In genomic region chr19:2428027-2428690, GRCh38 we compare ENCODE assay signal across 8 cellular contexts. TPM values are rescaled to one million over a fixed set of nuclear protein-coding genes. Genes with fewer than 3 reads are reported as not detected.
DNase-seq lines count a peak whose midpoint lies in the region; ATAC-seq, FAIRE-seq and TF ChIP-seq lines count a peak whose summit lies in the region.

No MANE protein-coding gene starts in this region.

- no peak for ATAC-seq in stimulated activated memory B cell treated with anti-CD40 and anti-IgM and Interleukin-4, amounts not matched to agents 10 μg/mL and 1 μg/mL and 100 μg/mL, for 72 hours
- no peak for ATAC-seq in HG02759 (IDR thresholded peaks at IDR 0.05; ENCODE audit: unreplicated experiment)

- no peak for FAIRE-seq in keratinocyte (lab: Jason Lieb, UNC)

- peaks cover 15% of the 10 kb centered on the region for H4K20me1 ChIP-seq in keratinocyte (ENCODE audit: control insufficient read depth, extremely low read depth, insufficient read depth, low read length)

- peak overlapping the region; percentile 90 to 97 (median 94) for H3K4me3 Mint-ChIP-seq in CD4-positive, alpha-beta memory T cell
- H3K4me3 Mint-ChIP-seq in stimulated activated memory B cell treated with anti-CD40 and anti-IgM and Interleukin-4, amounts not matched to agents 10 μg/mL and 1 μg/mL and 100 μg/mL, for 72 hours = peak overlapping the region; percentile 92

- H3K36me3 Mint-ChIP-seq in CD4-positive, alpha-beta memory T cell = peaks cover 0 to 12% of the 10 kb centered on the region in 2 donors
- peaks cover 14% of the 10 kb centered on the region for H3K36me3 Mint-ChIP-seq in stimulated activated memory B cell treated with anti-CD40 and anti-IgM and Interleukin-4, amounts not matched to agents 10 μg/mL and 1 μg/mL and 100 μg/mL, for 72 hours

- H3K9me3 Mint-ChIP-seq in CD4-positive, alpha-beta memory T cell = no peaks in the 10 kb centered on the region
- H3K9me3 Mint-ChIP-seq in stimulated activated memory B cell treated with anti-CD40 and anti-IgM and Interleukin-4, amounts not matched to agents 10 μg/mL and 1 μg/mL and 100 μg/mL, for 72 hours = no peaks in the 10 kb centered on the region

- H2AFZ ChIP-seq in keratinocyte (ENCODE audit: control insufficient read depth, low read length) = no peak overlapping the region

- peak overlapping the region; percentile 61 to 79 for H3K4me3 ChIP-seq in CD4-positive, alpha-beta memory T cell (ENCODE audit: low read length in 2 of 2)
- H3K4me3 ChIP-seq in LNCaP clone FGC (ENCODE audit: low read depth, low read length) (peak overlapping the region; percentile 93), brain microvascular endothelial cell (ENCODE audit: low read depth, low read length) (peak overlapping the region; percentile 86), keratinocyte (ENCODE audit: control insufficient read depth in 2 of 3, extremely low read depth in 1 of 3, insufficient read depth in 2 of 3, low read depth in 1 of 3, low read length in 3 of 3) (peak overlapping the region in 2 of 3 experiments; percentile 88 to 100)

- peaks cover 2% of the 10 kb centered on the region for H3K9me1 ChIP-seq in keratinocyte (ENCODE audit: control insufficient read depth, extremely low read depth, insufficient read depth, low read length)

- DNase-seq in CD4-positive, alpha-beta memory T cell = no peak
- DNase-seq in LNCaP clone FGC (ENCODE audit: low read depth) (no peak), brain microvascular endothelial cell (peak; percentile 2), keratinocyte (ENCODE audit: low read depth, low spot score) (no peak), HK-2 (ENCODE audit: unreplicated experiment) (no peak), GF-D8 (lab: John Stamatoyannopoulos, UW) (no peak)

- CTCF ChIA-PET in CD4-positive, alpha-beta memory T cell (lab: Charles Lee; ENCODE audit: partially characterized antibody) = interaction anchor here (0.7 to 1.6 kb wide), 4 partner anchors 35 to 183 kb away, joined by 3 to 7 read pairs (median 4); no protein-coding TSS in a partner anchor

- H3K27ac ChIP-seq in CD4-positive, alpha-beta memory T cell (ENCODE audit: low read depth, low read length) = peak overlapping the region; percentile 95
- H3K27ac ChIP-seq in brain microvascular endothelial cell (peak overlapping the region; percentile 99), keratinocyte (ENCODE audit: control insufficient read depth, insufficient read depth, low read length) (peak overlapping the region; percentile 88)

- no peaks in the 10 kb centered on the region for H3K27me3 ChIP-seq in CD4-positive, alpha-beta memory T cell (ENCODE audit: insufficient read depth, low read length)
- H3K27me3 ChIP-seq in brain microvascular endothelial cell (replicated peaks) = no peaks in the 10 kb centered on the region
- H3K27me3 ChIP-seq in keratinocyte (ENCODE audit: control insufficient read depth, extremely low read depth, insufficient read depth, low read length) = no peaks in the 10 kb centered on the region

- peaks cover 21% of the 10 kb centered on the region for H3K4me1 ChIP-seq in CD4-positive, alpha-beta memory T cell (ENCODE audit: insufficient read depth, low read length)
- H3K4me1 ChIP-seq in keratinocyte (ENCODE audit: control insufficient read depth, extremely low read depth, insufficient read depth, low read length) = peaks cover 24% of the 10 kb centered on the region

- peak overlapping the region; percentile 93 for H3K9ac ChIP-seq in keratinocyte (ENCODE audit: control insufficient read depth, extremely low read depth, insufficient read depth, low read length)

- peaks cover 35% of the 10 kb centered on the region for H3K79me2 ChIP-seq in keratinocyte (ENCODE audit: control insufficient read depth, insufficient read depth, low read length)

- peak overlapping the region; percentile 97 for H3K4me2 ChIP-seq in keratinocyte (ENCODE audit: control insufficient read depth, extremely low read depth, insufficient read depth, low read depth, low read length)

- H3K36me3 ChIP-seq in CD4-positive, alpha-beta memory T cell (ENCODE audit: insufficient read depth, low read length) = no peaks in the 10 kb centered on the region
- H3K36me3 ChIP-seq in brain microvascular endothelial cell (replicated peaks) (peaks cover 21% of the 10 kb centered on the region), keratinocyte (ENCODE audit: control insufficient read depth in 2 of 2, extremely low read depth in 1 of 2, insufficient read depth in 2 of 2, low read length in 2 of 2) (peaks cover 18% of the 10 kb centered on the region in 2 experiments)

- H3K4me1 Mint-ChIP-seq in CD4-positive, alpha-beta memory T cell = peaks cover 6 to 19% (median 12%) of the 10 kb centered on the region in 4 donors
- peaks cover 7% of the 10 kb centered on the region for H3K4me1 Mint-ChIP-seq in stimulated activated memory B cell treated with anti-CD40 and anti-IgM and Interleukin-4, amounts not matched to agents 10 μg/mL and 1 μg/mL and 100 μg/mL, for 72 hours

- no peak for TF ChIP-seq CTCF in LNCaP clone FGC (IDR thresholded peaks at IDR 0.05; ENCODE audit: control insufficient read depth, extremely low read depth, insufficient read depth)
- peak; percentile 20 for TF ChIP-seq CTCF in brain microvascular endothelial cell (IDR thresholded peaks at IDR 0.05; ENCODE audit: low read depth, low read length, missing control alignments)
- no peak for TF ChIP-seq CTCF in keratinocyte (optimal IDR thresholded peaks at IDR 0.05 in 1 of 3, IDR thresholded peaks at IDR 0.05 in 1 of 3, conservative IDR thresholded peaks at IDR 0.05 in 1 of 3; ENCODE audit: extremely low read depth in 1 of 3, insufficient read depth in 2 of 3, low read length in 3 of 3)

- H3K27me3 Mint-ChIP-seq in CD4-positive, alpha-beta memory T cell = no peaks in the 10 kb centered on the region
- no peaks in the 10 kb centered on the region for H3K27me3 Mint-ChIP-seq in stimulated activated memory B cell treated with anti-CD40 and anti-IgM and Interleukin-4, amounts not matched to agents 10 μg/mL and 1 μg/mL and 100 μg/mL, for 72 hours

- POLR2A ChIA-PET in CD4-positive, alpha-beta memory T cell (lab: Charles Lee; ENCODE audit: partially characterized antibody) = interaction anchor here (0.6 to 2.7 kb wide), 21 partner anchors 12 to 414 kb away, joined by 3 to 30 read pairs (median 4); partner anchors contain the start of genes GADD45B, LMNB2, LSM7 and SPPL2B

- dilution Hi-C loops in keratinocyte (cut with MboI; ENCODE audit: extremely low pct_ligation_motif_present, low sequenced_read_pairs) = no loop called here

- peak overlapping the region; percentile 93 to 99 (median 99) for H3K27ac Mint-ChIP-seq in CD4-positive, alpha-beta memory T cell
- peak overlapping the region; percentile 95 for H3K27ac Mint-ChIP-seq in stimulated activated memory B cell treated with anti-CD40 and anti-IgM and Interleukin-4, amounts not matched to agents 10 μg/mL and 1 μg/mL and 100 μg/mL, for 72 hours

- in situ Hi-C loops in brain microvascular endothelial cell (cut with HindIII; ENCODE audit: low pct_ligation_motif_present, low sequenced_read_pairs) = no loop called here

- intact Hi-C loops in CD4-positive, alpha-beta memory T cell (cut with micrococcal nuclease) = no loop called here

- no peaks in the 10 kb centered on the region for H3K9me3 ChIP-seq in CD4-positive, alpha-beta memory T cell (ENCODE audit: control insufficient read depth in 1 of 2, low read length in 2 of 2)
- no peaks in the 10 kb centered on the region for H3K9me3 ChIP-seq in keratinocyte (ENCODE audit: control insufficient read depth, low read depth, low read length)

RNA-seq across cellular contexts. Expression of gene TIMM13, which starts 0.8 kb away (rescaled TPM):
- 10 to 100 TPM; 30.6 to 31.6 TPM for total RNA-seq in CD4-positive, alpha-beta memory T cell
- polyA plus RNA-seq in CD4-positive, alpha-beta memory T cell = 10 to 100 TPM; 65.9 to 76.4 TPM
- polyA plus RNA-seq in keratinocyte = 38.8 to 64.3 TPM (median 45.0 TPM) in 3 replicates
- polyA plus RNA-seq in keratinocyte (2011; ENCODE audit: low read depth) = 42.2 TPM
- 17.1 and 68.7 TPM in 2 replicates for polyA plus RNA-seq in keratinocyte (2011; cell fraction: cytosol; rRNA removed)
- polyA plus RNA-seq in keratinocyte (2011; cell fraction: nucleus; rRNA removed) = 16.8 and 22.4 TPM in 2 replicates
- 38.7 and 116 TPM in 2 replicates for polyA plus RNA-seq in keratinocyte (2012; ENCODE audit: low replicate concordance)
- 9.1 to 11.1 TPM (median 10.2 TPM) in 3 replicates for polyA minus RNA-seq in keratinocyte
- 73.9 TPM for polyA minus RNA-seq in keratinocyte (2011; cell fraction: cytosol; rRNA and poly(A)+ RNA removed)
- 12.3 and 15.5 TPM in 2 replicates for polyA minus RNA-seq in keratinocyte (2011; cell fraction: nucleus; rRNA and poly(A)+ RNA removed)

RNA-seq across cellular contexts. Expression of gene LMNB2, which starts 28.6 kb away (rescaled TPM):
- 10 to 100 TPM; 19.8 to 19.9 TPM for total RNA-seq in CD4-positive, alpha-beta memory T cell
- polyA plus RNA-seq in CD4-positive, alpha-beta memory T cell = 10 to 100 TPM in 1 of 2 donors, 1 to 10 TPM in 1; 3.8 to 10.8 TPM
- 55.7 to 84.8 TPM (median 80.1 TPM) in 3 replicates for polyA plus RNA-seq in keratinocyte
- polyA plus RNA-seq in keratinocyte (2011; ENCODE audit: low read depth) = 8.0 TPM
- polyA plus RNA-seq in keratinocyte (2011; cell fraction: cytosol; rRNA removed) = 37.6 and 49.0 TPM in 2 replicates
- polyA plus RNA-seq in keratinocyte (2011; cell fraction: nucleus; rRNA removed) = 59.8 and 68.0 TPM in 2 replicates
- polyA plus RNA-seq in keratinocyte (2012; ENCODE audit: low replicate concordance) = 12.4 and 76.0 TPM in 2 replicates
- polyA minus RNA-seq in keratinocyte = 46.8 to 87.1 TPM (median 57.1 TPM) in 3 replicates
- polyA minus RNA-seq in keratinocyte (2011; cell fraction: cytosol; rRNA and poly(A)+ RNA removed) = 90.9 TPM
- polyA minus RNA-seq in keratinocyte (2011; cell fraction: nucleus; rRNA and poly(A)+ RNA removed) = 21.3 and 24.7 TPM in 2 replicates

RNA-seq across cellular contexts. Expression of gene GADD45B, which starts 47.8 kb away (rescaled TPM):
- 10 to 100 TPM; 88.2 to 88.3 TPM for total RNA-seq in CD4-positive, alpha-beta memory T cell
- polyA plus RNA-seq in CD4-positive, alpha-beta memory T cell = 10 to 100 TPM; 44.9 to 94.4 TPM
- 20.6 to 32.4 TPM (median 26.8 TPM) in 3 replicates for polyA plus RNA-seq in keratinocyte
- 149 TPM for polyA plus RNA-seq in keratinocyte (2011; ENCODE audit: low read depth)
- 9.5 and 12.5 TPM in 2 replicates for polyA plus RNA-seq in keratinocyte (2011; cell fraction: cytosol; rRNA removed)
- 34.9 and 41.2 TPM in 2 replicates for polyA plus RNA-seq in keratinocyte (2011; cell fraction: nucleus; rRNA removed)
- polyA plus RNA-seq in keratinocyte (2012; ENCODE audit: low replicate concordance) = 21.0 and 188 TPM in 2 replicates
- polyA minus RNA-seq in keratinocyte = 9.5 to 21.8 TPM (median 13.7 TPM) in 3 replicates
- 40.5 TPM for polyA minus RNA-seq in keratinocyte (2011; cell fraction: cytosol; rRNA and poly(A)+ RNA removed)
- 16.2 and 25.8 TPM in 2 replicates for polyA minus RNA-seq in keratinocyte (2011; cell fraction: nucleus; rRNA and poly(A)+ RNA removed)
